Comparison of ENCODE assay signal across 16 cellular contexts in the genomic region with DNA sequence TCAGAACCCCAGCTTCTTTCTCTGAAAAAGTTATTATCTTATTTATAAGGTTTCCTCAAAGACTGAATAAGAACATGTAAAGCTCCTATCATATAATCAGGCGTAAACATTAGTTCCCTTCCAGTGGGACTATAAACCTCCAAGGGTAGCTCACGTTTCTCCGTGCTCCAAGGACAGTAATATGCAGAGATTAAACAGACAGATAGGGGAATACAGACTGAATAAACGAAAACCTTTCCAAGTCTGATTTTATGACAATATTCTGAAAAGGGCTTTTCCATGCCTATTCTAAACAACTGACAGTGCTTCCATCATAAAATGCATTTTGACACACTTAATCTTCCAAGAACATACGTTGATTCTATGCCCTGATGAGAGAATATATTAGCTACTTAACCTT. TPM values are rescaled to one million over a fixed set of nuclear protein-coding genes. Genes with fewer than 3 reads are reported as not detected.
DNase-seq lines count a peak whose midpoint lies in the region; ATAC-seq and TF ChIP-seq lines count a peak whose summit lies in the region.
"Had no signal": no experiment of that assay in that cellular context is flagged by ENCODE, and none has a peak within 500 bp of the region (broad histone marks: within the 10 kb centered on the region; RNA-seq: fewer than 3 reads in every experiment).

No MANE protein-coding gene starts in this region.

- TF ChIP-seq CTCF in Loucy (conservative IDR thresholded peaks at IDR 0.05; ENCODE audit: low read length) (no peak), spleen (IDR thresholded peaks at IDR 0.05 in 8 of 11, conservative IDR thresholded peaks at IDR 0.05 in 3 of 11) (no peak), vagina (IDR thresholded peaks at IDR 0.05) (no peak)

- peak overlapping the region; percentile 80 for H3K27ac Mint-ChIP-seq in activated T-cell treated with anti-CD3 and anti-CD28 coated beads, Interleukin-2, amount 50 U/mL, for 72 hours
- peak overlapping the region; percentile 94 for H3K27ac Mint-ChIP-seq in activated naive CD8-positive, alpha-beta T cell treated with anti-CD3 and anti-CD28 coated beads for 36 hours
- H3K27ac Mint-ChIP-seq: endodermal cell had no signal

- no peak for TF ChIP-seq POLR2A in spleen (IDR thresholded peaks at IDR 0.05)
- no peak for TF ChIP-seq POLR2A in vagina (IDR thresholded peaks at IDR 0.05)

- H3F3A ChIP-seq in Loucy (ENCODE audit: low read depth) = no peaks in the 10 kb centered on the region; the same call in 1 of the 2 replicates

- no peaks in the 10 kb centered on the region for H4K20me1 ChIP-seq in Loucy (ENCODE audit: insufficient read depth, low read length, poor library complexity, severe bottlenecking)

- no peak for DNase-seq in activated T-cell treated with anti-CD3 and anti-CD28 coated beads, Interleukin-2, amount 50 U/mL, for 72 hours
- DNase-seq in activated T-cell treated with anti-CD3 and anti-CD28 coated beads, Interleukin-2, amount 50 U/mL, for 1 hour = no peak
- DNase-seq in activated naive CD8-positive, alpha-beta T cell treated with anti-CD3 and anti-CD28 coated beads for 36 hours = no peak
- DNase-seq in spleen (no peak), vagina (ENCODE audit: extremely low spot score in 2 of 2) (no peak), NCI-H82 (lab: John Stamatoyannopoulos, UW) (no peak), AG08395 (ENCODE audit: low spot score) (no peak)
- DNase-seq: cerebellar nuclear complex, COR-L47, EL, endodermal cell, NCI-H187, SHP77, substantia nigra, uterus had no signal

- no peaks in the 10 kb centered on the region; the same call in 1 of the 2 replicates for H3K9me3 ChIP-seq in Loucy (ENCODE audit: insufficient read depth, low read depth, low read length)
- H3K9me3 ChIP-seq in spleen = no peaks in the 10 kb centered on the region
- H3K9me3 ChIP-seq in vagina = peaks cover 5% of the 10 kb centered on the region
- H3K9me3 ChIP-seq: uterus had no signal

- peaks cover 87% of the 10 kb centered on the region for H3K4me1 Mint-ChIP-seq in activated T-cell treated with anti-CD3 and anti-CD28 coated beads, Interleukin-2, amount 50 U/mL, for 72 hours (ENCODE audit: low read depth)
- H3K4me1 Mint-ChIP-seq in activated naive CD8-positive, alpha-beta T cell treated with anti-CD3 and anti-CD28 coated beads for 36 hours = peaks cover 89% of the 10 kb centered on the region

- H3K9me2 ChIP-seq in Loucy (replicated peaks; ENCODE audit: low read depth, low read length) = no peaks in the 10 kb centered on the region

- intact Hi-C loops in spleen (cut with DNase I; ENCODE audit: low total_unique reads) = no loop called here
- intact Hi-C loops in vagina (cut with DNase I) = no loop called here

- peak overlapping the region; percentile 53 for H3K4me2 ChIP-seq in Loucy (ENCODE audit: low read depth, low read length, poor library complexity, severe bottlenecking)

- H3K27me3 ChIP-seq in Loucy (ENCODE audit: insufficient read depth, low read length, poor library complexity, severe bottlenecking) (no peaks in the 10 kb centered on the region), spleen (replicated peaks in 1 of 7) (no peaks in the 10 kb centered on the region), vagina (no peaks in the 10 kb centered on the region)
- H3K27me3 ChIP-seq: uterus had no signal

- H3K9ac ChIP-seq in Loucy (ENCODE audit: low read depth, low read length, poor library complexity, severe bottlenecking) = peak overlapping the region; percentile 16

- WGBS in spleen, 5 donors = 65 to 82% (median 76%) methylated on average over 5 of the region's 5 CpGs

- peak overlapping the region in 5 of 8 donors; percentile 17 to 84 (median 64) for H3K27ac ChIP-seq in spleen
- H3K27ac ChIP-seq in vagina = no peak overlapping the region
- H3K27ac ChIP-seq: uterus had no signal

- ATAC-seq in activated T-cell treated with anti-CD3 and anti-CD28 coated beads, Interleukin-2, amount 50 U/mL, for 72 hours (replicated peaks in 1 of 2) = no peak

- H3K36me3 Mint-ChIP-seq in activated T-cell treated with anti-CD3 and anti-CD28 coated beads, Interleukin-2, amount 50 U/mL, for 72 hours (ENCODE audit: insufficient read depth in 2 of 2) = peaks cover 20 to 27% of the 10 kb centered on the region in 2 donors
- peaks cover 73% of the 10 kb centered on the region for H3K36me3 Mint-ChIP-seq in activated naive CD8-positive, alpha-beta T cell treated with anti-CD3 and anti-CD28 coated beads for 36 hours

- H3K36me3 ChIP-seq in Loucy (ENCODE audit: insufficient read depth, low read length) (peaks cover 21% of the 10 kb centered on the region), spleen (peaks cover 0 to 7% (median 0%) of the 10 kb centered on the region in 6 donors), vagina (no peaks in the 10 kb centered on the region)
- H3K36me3 ChIP-seq: uterus had no signal

- no peak overlapping the region for H2AFZ ChIP-seq in Loucy (ENCODE audit: low read length)

- H3K9me3 Mint-ChIP-seq in activated T-cell treated with anti-CD3 and anti-CD28 coated beads, Interleukin-2, amount 50 U/mL, for 72 hours = peaks cover 0 to 3% of the 10 kb centered on the region in 2 donors
- peaks cover 17% of the 10 kb centered on the region for H3K9me3 Mint-ChIP-seq in activated naive CD8-positive, alpha-beta T cell treated with anti-CD3 and anti-CD28 coated beads for 36 hours

- peak overlapping the region; percentile 70 to 82 for H3K4me3 Mint-ChIP-seq in activated T-cell treated with anti-CD3 and anti-CD28 coated beads, Interleukin-2, amount 50 U/mL, for 72 hours
- peak overlapping the region; percentile 71 for H3K4me3 Mint-ChIP-seq in activated naive CD8-positive, alpha-beta T cell treated with anti-CD3 and anti-CD28 coated beads for 36 hours
- H3K4me3 Mint-ChIP-seq: endodermal cell had no signal

- no peaks in the 10 kb centered on the region for H3K27me3 Mint-ChIP-seq in activated T-cell treated with anti-CD3 and anti-CD28 coated beads, Interleukin-2, amount 50 U/mL, for 72 hours (ENCODE audit: low read depth)
- H3K27me3 Mint-ChIP-seq in activated naive CD8-positive, alpha-beta T cell treated with anti-CD3 and anti-CD28 coated beads for 36 hours = no peaks in the 10 kb centered on the region

- H3K4me3 ChIP-seq in Loucy (ENCODE audit: low read length, poor library complexity, severe bottlenecking) (peak overlapping the region; percentile 41), spleen (no peak overlapping the region), vagina (no peak overlapping the region)
- H3K4me3 ChIP-seq: uterus had no signal

- H3K4me1 ChIP-seq in Loucy (ENCODE audit: insufficient read depth, low read length, poor library complexity, severe bottlenecking) (peaks cover 71% of the 10 kb centered on the region), spleen (peaks cover 6 to 76% (median 30%) of the 10 kb centered on the region in 6 donors), vagina (no peaks in the 10 kb centered on the region)
- H3K4me1 ChIP-seq: uterus had no signal

- peaks cover 84% of the 10 kb centered on the region for H3K79me2 ChIP-seq in Loucy (ENCODE audit: insufficient read depth, low read length)

RNA-seq across cellular contexts. Expression of a gene that starts 22.8 kb away (rescaled TPM):
- total RNA-seq in activated T-cell treated with anti-CD3 and anti-CD28 coated beads, Interleukin-2, amount 50 U/mL, for 72 hours = 100 to 1,000 TPM; 101 to 111 TPM
- total RNA-seq in activated naive CD8-positive, alpha-beta T cell treated with anti-CD3 and anti-CD28 coated beads for 36 hours = 10 to 100 TPM; 73.1 to 78.0 TPM
- 10 to 100 TPM; 18.1 to 53.8 (median 44.1) TPM for total RNA-seq in spleen
- 1 to 10 TPM; 3.0 to 4.9 (median 3.4) TPM for polyA plus RNA-seq in spleen
- total RNA-seq in vagina = 6.4 TPM
